6 cellular contexts compared by ENCODE assay signal in the genomic region with DNA sequence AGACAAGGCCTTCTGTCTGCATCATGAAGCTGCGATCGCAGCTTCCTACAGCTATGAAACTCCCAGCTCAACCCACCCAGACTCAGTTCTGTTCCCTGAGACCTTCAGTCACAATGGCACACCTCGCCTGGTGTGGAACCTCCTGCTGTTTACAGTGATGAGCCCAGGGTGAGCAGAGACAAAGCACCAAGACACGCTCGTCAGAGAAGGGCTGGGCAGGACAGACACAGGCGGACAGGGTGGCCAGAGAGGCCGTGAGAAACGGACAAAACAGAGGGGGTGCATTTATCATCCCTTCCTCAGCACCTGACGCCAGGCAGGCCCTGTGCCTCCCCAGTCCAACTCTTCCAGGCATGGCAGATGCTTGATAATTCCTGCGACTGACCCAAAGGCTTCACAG.
A peak's percentile ranks its signal among the peaks of the same experiment; 100 is the strongest.
DNase-seq lines count a peak whose midpoint lies in the region; ATAC-seq, FAIRE-seq and TF ChIP-seq lines count a peak whose summit lies in the region.
"Not testable (repeated sequence)": the region's sequence is repeated elsewhere in the genome, so short reads cannot be mapped to it uniquely, and the experiment has no call there.

No MANE protein-coding gene starts in this region.

- not testable (repeated sequence) for H3K9me1 ChIP-seq in K562 (ENCODE audit: control insufficient read depth, insufficient read depth, low read length)

- not testable (repeated sequence) for H3K9me3 ChIP-seq in BLaER1 treated with 17β-estradiol and CSF1 and Interleukin-3, amounts not matched to agents 10 nM and 100 nM (replicated peaks in 1 of 11); Panc1 (ENCODE audit: control insufficient read depth, insufficient read depth, low read depth, low read length); K562 (replicated peaks; ENCODE audit: control insufficient read depth, insufficient read depth, low read depth, low read length); HepG2 (ENCODE audit: low read length); upper lobe of left lung

- not testable (repeated sequence) for TF ChIP-seq EP300 in K562 (IDR thresholded peaks at IDR 0.05; ENCODE audit: low read length); HepG2 (IDR thresholded peaks at IDR 0.05; ENCODE audit: low read depth in 2 of 2, low read length in 2 of 2); HepG2 (CRISPR knock-in tag; IDR thresholded peaks at IDR 0.05; ENCODE audit: borderline replicate concordance); upper lobe of left lung (IDR thresholded peaks at IDR 0.05)

- POLR2A ChIA-PET in Panc1 (lab: Charles Lee); K562 (lab: Yijun Ruan, JAX); HepG2 (lab: Yijun Ruan, JAX): not testable (repeated sequence)

- intact Hi-C loops in Panc1 (cut with micrococcal nuclease; ENCODE audit: unreplicated experiment); K562 (cut with micrococcal nuclease); HepG2 (cut with micrococcal nuclease; ENCODE audit: unreplicated experiment); sciatic nerve (cut with DNase I): not testable (repeated sequence)

- 0 out of 2 replicates have a peak, but pooled peaks have one; percentile 18 for ATAC-seq in Panc1
- ATAC-seq in K562 = peak; percentile 25; the same call in 2 of the 3 replicates
- ATAC-seq in HepG2 = peak; percentile 52
- ATAC-seq in sciatic nerve = peak; percentile 53
- ATAC-seq in upper lobe of left lung (ENCODE audit: low FRiP score in 2 of 2) = peak; percentile 27 to 43

- TF ChIP-seq POLR2A in K562 (conservative IDR thresholded peaks at IDR 0.05); HepG2 (IDR thresholded peaks at IDR 0.05; ENCODE audit: insufficient read depth in 1 of 2, low read depth in 2 of 2, low read length in 2 of 2); upper lobe of left lung (IDR thresholded peaks at IDR 0.05): not testable (repeated sequence)

- CTCF ChIA-PET in Panc1 (lab: Charles Lee); K562 (lab: Yijun Ruan, JAX; ENCODE audit: low intra/inter-chr PET ratio); HepG2 (lab: Yijun Ruan, JAX; ENCODE audit: low intra/inter-chr PET ratio, low total read pairs): not testable (repeated sequence)

- in situ Hi-C loops in Panc1 (cut with HindIII; ENCODE audit: low pct_unique_long_range_greater_than_20kb, low sequenced_read_pairs); K562 (cut with MboI); HepG2 (cut with HindIII; ENCODE audit: extremely low pct_ligation_motif_present, low pct_unique_long_range_greater_than_20kb): not testable (repeated sequence)

- H3K4me3 ChIP-seq in BLaER1 treated with 17β-estradiol and CSF1 and Interleukin-3, amounts not matched to agents 10 nM and 100 nM; Panc1 (ENCODE audit: low read depth in 2 of 2, low read length in 2 of 2); K562; HepG2 (replicated peaks in 1 of 3; ENCODE audit: insufficient read depth in 1 of 3, low read depth in 2 of 3, low read length in 3 of 3); upper lobe of left lung: not testable (repeated sequence)

- H2AFZ ChIP-seq in K562 (ENCODE audit: low read depth, low read length); HepG2 (ENCODE audit: low read length): not testable (repeated sequence)

- BruUV-seq in Panc1 (replicated peaks; lab: Mats Ljungman, UMichigan); K562 (replicated peaks; lab: Mats Ljungman, UMichigan); HepG2 (replicated peaks; lab: Mats Ljungman, UMichigan): not testable (repeated sequence)

- not testable (repeated sequence) for H3K27ac ChIP-seq in BLaER1 treated with 17β-estradiol and CSF1 and Interleukin-3, amounts not matched to agents 10 nM and 100 nM; Panc1 (ENCODE audit: low read length); K562 (ENCODE audit: extremely low read depth, low read depth, low read length); HepG2 (ENCODE audit: extremely low read length, insufficient read depth, low read length); upper lobe of left lung

- 30% methylated on average over 3 of the region's 10 CpGs for WGBS in K562 (ENCODE audit: insufficient coverage, low coverage, missing lambda C conversion rate)
- 6% methylated on average over 3 of the region's 10 CpGs for WGBS in HepG2 (ENCODE audit: low lambda C conversion rate)
- WGBS in upper lobe of left lung, 2 donors = 90 to 92% methylated on average over 6 to 7 of the region's 10 CpGs

- DNase-seq in Panc1 (ENCODE audit: low read depth, low spot score); K562 (ENCODE audit: extremely low read depth in 1 of 4, low spot score in 3 of 4); HepG2 (ENCODE audit: low spot score); sciatic nerve (ENCODE audit: low spot score); upper lobe of left lung: not testable (repeated sequence)

- H3K36me3 ChIP-seq in BLaER1 treated with 17β-estradiol and CSF1 and Interleukin-3, amounts not matched to agents 10 nM and 100 nM; Panc1 (ENCODE audit: control insufficient read depth, insufficient read depth, low read length); K562 (ENCODE audit: control insufficient read depth, insufficient read depth, low read length); HepG2 (replicated peaks in 1 of 2; ENCODE audit: control insufficient read depth in 1 of 2, insufficient read depth in 2 of 2, low read length in 2 of 2); upper lobe of left lung: not testable (repeated sequence)

- peaks cover 0 to 34% (median 12%) of the 10 kb centered on the region in 10 experiments; a peak in 15 of 20 replicates for H3K4me1 ChIP-seq in BLaER1 treated with 17β-estradiol and CSF1 and Interleukin-3, amounts not matched to agents 10 nM and 100 nM
- H3K4me1 ChIP-seq in Panc1 (ENCODE audit: control insufficient read depth, insufficient read depth, low read length); K562 (replicated peaks in 1 of 2; ENCODE audit: control insufficient read depth in 2 of 2, insufficient read depth in 2 of 2, low read length in 2 of 2); HepG2 (ENCODE audit: insufficient read depth, low read length); upper lobe of left lung: not testable (repeated sequence)

- H3K27me3 ChIP-seq in BLaER1 treated with 17β-estradiol and CSF1 and Interleukin-3, amounts not matched to agents 10 nM and 100 nM; Panc1 (ENCODE audit: control insufficient read depth, insufficient read depth, low read length); K562 (ENCODE audit: control insufficient read depth in 2 of 2, insufficient read depth in 2 of 2, low read length in 2 of 2); HepG2 (ENCODE audit: control insufficient read depth in 1 of 2, insufficient read depth in 2 of 2, low read length in 2 of 2); upper lobe of left lung: not testable (repeated sequence)

- H3K4me2 ChIP-seq in BLaER1 treated with 17β-estradiol and CSF1 and Interleukin-3, amounts not matched to agents 10 nM and 100 nM = peak overlapping the region in 9 of 11 experiments; percentile 12 to 63 (median 47); a peak in 13 of 22 replicates
- not testable (repeated sequence) for H3K4me2 ChIP-seq in K562 (ENCODE audit: insufficient read depth, low read length); HepG2 (ENCODE audit: low read depth, low read length)

- not testable (repeated sequence) for FAIRE-seq in K562 (lab: Jason Lieb, UNC); HepG2 (lab: Jason Lieb, UNC)

- TF ChIP-seq RAD21 in K562 (CRISPR knock-in tag; conservative IDR thresholded peaks at IDR 0.05 in 1 of 2, IDR thresholded peaks at IDR 0.05 in 1 of 2); HepG2 (CRISPR knock-in tag; IDR thresholded peaks at IDR 0.05): not testable (repeated sequence)

- H3K79me2 ChIP-seq in K562 (ENCODE audit: control insufficient read depth, insufficient read depth, low read length); HepG2 (ENCODE audit: insufficient read depth, low read length): not testable (repeated sequence)

- not testable (repeated sequence) for H4K20me1 ChIP-seq in BLaER1 treated with 17β-estradiol and CSF1 and Interleukin-3, amounts not matched to agents 10 nM and 100 nM; K562 (replicated peaks; ENCODE audit: control insufficient read depth, insufficient read depth, low read length); HepG2 (ENCODE audit: insufficient read depth, low read length)

- not testable (repeated sequence) for TF ChIP-seq CTCF in Panc1 (IDR thresholded peaks at IDR 0.05); K562 (IDR thresholded peaks at IDR 0.05 in 2 of 3, conservative IDR thresholded peaks at IDR 0.05 in 1 of 3; ENCODE audit: insufficient read depth in 2 of 3, low read depth in 1 of 3, low read length in 3 of 3); HepG2 (CRISPR knock-in tag; IDR thresholded peaks at IDR 0.05); upper lobe of left lung (IDR thresholded peaks at IDR 0.05)

- not testable (repeated sequence) for H3K9ac ChIP-seq in BLaER1 treated with 17β-estradiol and CSF1 and Interleukin-3, amounts not matched to agents 10 nM and 100 nM; K562 (ENCODE audit: insufficient read depth in 1 of 2, low read depth in 2 of 2, low read length in 2 of 2); HepG2 (ENCODE audit: insufficient read depth, low read depth, low read length)
